In genomic region chr5:173204185-173204979, GRCh38 we compare ENCODE assay signal across 7 cellular contexts. TPM values are rescaled to one million over a fixed set of nuclear protein-coding genes. Genes with fewer than 3 reads are reported as not detected.
A peak's percentile ranks its signal among the peaks of the same experiment; 100 is the strongest.
DNase-seq lines count a peak whose midpoint lies in the region; ATAC-seq, FAIRE-seq and TF ChIP-seq lines count a peak whose summit lies in the region.

No MANE protein-coding gene starts in this region.

- peaks cover 2% of the 10 kb centered on the region for H3K9me3 Mint-ChIP-seq in osteocyte (ENCODE audit: unreplicated experiment)

- no peaks in the 10 kb centered on the region for H3K4me1 ChIP-seq in KMS-11 (ENCODE audit: low read depth, poor library complexity, severe bottlenecking)
- no peaks in the 10 kb centered on the region for H3K4me1 ChIP-seq in breast epithelium

- no peaks in the 10 kb centered on the region for H4K20me1 ChIP-seq in KMS-11 (ENCODE audit: insufficient read depth)

- H3K36me3 ChIP-seq in KMS-11 (ENCODE audit: insufficient read depth) (no peaks in the 10 kb centered on the region), breast epithelium (no peaks in the 10 kb centered on the region)

- peaks cover 15% of the 10 kb centered on the region for H3K27me3 Mint-ChIP-seq in osteocyte (ENCODE audit: unreplicated experiment)

- H3K27ac ChIP-seq in KMS-11 (no peak overlapping the region), breast epithelium (no peak overlapping the region)

- in situ Hi-C loops in G401 (cut with HindIII; ENCODE audit: low sequenced_read_pairs), result no loop called here

- peaks cover 24% of the 10 kb centered on the region for H3K4me1 Mint-ChIP-seq in osteocyte (ENCODE audit: unreplicated experiment)

- no peaks in the 10 kb centered on the region for H3K27me3 ChIP-seq in KMS-11 (ENCODE audit: insufficient read depth, low read depth)
- H3K27me3 ChIP-seq in breast epithelium, result peaks cover 0 to 7% of the 10 kb centered on the region in 2 donors

- DNase-seq in G401 (ENCODE audit: low spot score) (peak; percentile 4), breast epithelium (ENCODE audit: low spot score in 2 of 2) (no peak), osteocyte (ENCODE audit: extremely low spot score, unreplicated experiment) (no peak), activated T-cell treated with anti-CD3 and anti-CD28 coated beads for 4 hours (no peak), H54 (ENCODE audit: insufficient read length, low spot score) (no peak)

- H3K4me2 ChIP-seq in KMS-11, result no peak overlapping the region

- intact Hi-C loops in breast epithelium (cut with DNase I; ENCODE audit: low total_unique reads), result no loop called here

- no peak overlapping the region for H3K4me3 Mint-ChIP-seq in osteocyte (ENCODE audit: unreplicated experiment)

- FAIRE-seq in H54 (lab: Jason Lieb, UNC), result no peak

- no peak for ATAC-seq in HG02973 (IDR thresholded peaks at IDR 0.05; ENCODE audit: unreplicated experiment)

- H3K36me3 Mint-ChIP-seq in osteocyte (ENCODE audit: unreplicated experiment), result peaks cover 2% of the 10 kb centered on the region

- peaks cover 5 to 6% of the 10 kb centered on the region in 2 donors for H3K9me3 ChIP-seq in breast epithelium

- peak; percentile 46 for TF ChIP-seq CTCF in KMS-11 (conservative IDR thresholded peaks at IDR 0.05; ENCODE audit: low read depth, low read length)
- TF ChIP-seq CTCF in breast epithelium (IDR thresholded peaks at IDR 0.05), result peak; percentile 17 to 30 (median 23)
- peak; percentile 56 for TF ChIP-seq CTCF in osteocyte (IDR thresholded peaks at IDR 0.05)

- no peak overlapping the region for H3K4me3 ChIP-seq in KMS-11 (IDR thresholded peaks at IDR 0.05; ENCODE audit: insufficient read depth, low read depth, low read length)
- no peak overlapping the region for H3K4me3 ChIP-seq in breast epithelium

- H3K27ac Mint-ChIP-seq in osteocyte (ENCODE audit: unreplicated experiment), result no peak overlapping the region

- H3K79me2 ChIP-seq in KMS-11 (ENCODE audit: insufficient read depth, low read depth), result no peaks in the 10 kb centered on the region

- TF ChIP-seq POLR2A in breast epithelium (IDR thresholded peaks at IDR 0.05) (no peak), H54 (IDR thresholded peaks at IDR 0.05; ENCODE audit: low read depth, low read length) (no peak)

- no peak overlapping the region for H2AFZ ChIP-seq in KMS-11 (ENCODE audit: low read depth)

- no peak overlapping the region for H3K9ac ChIP-seq in KMS-11

RNA-seq across cellular contexts. Expression of gene NKX2-5, which starts 30.6 kb away (rescaled TPM):
- total RNA-seq in G401 (2014; rRNA removed; shearing (Covaris generic)), result not detected in 2 replicates
- under 1 TPM in 1 of 3 donors, not detected in 2; 0.16 TPM for total RNA-seq in breast epithelium
- total RNA-seq in osteocyte, result 15.5 and 16.4 TPM in 2 replicates

Comparison
In these comparisons a context has a peak if more than half of its experiments do, and no peak if none do; other contexts are left out.
1. RNA of gene NKX2-5, which starts 30.6 kb away (total RNA-seq): 15.5 to 16.4 TPM in osteocyte; 0.16 TPM in breast epithelium and not detected in G401; every median in the first group is over 10 times any median in the second.
2. Peak in every context shown above with its lines, with median percentiles within 50 percentile points of each other: CTCF ChIP-seq.